Comparison of ENCODE assay signal across 1 cellular context in genomic region chr3:150414273-150414672, GRCh38.
TF ChIP-seq lines count a peak whose summit lies in the region.

No MANE protein-coding gene starts in this region.

TF ChIP-seq in K562, 482 proteins besides CTCF, POLR2A, EP300 and RAD21 (continued from another document and continues in another):
- TF ChIP-seq NR1H2 (CRISPR knock-in tag; IDR thresholded peaks at IDR 0.05): no peak
- TF ChIP-seq MTA3 (IDR thresholded peaks at IDR 0.05; ENCODE audit: borderline replicate concordance): no peak
- no peak for TF ChIP-seq STAG1 (CRISPR knock-in tag; IDR thresholded peaks at IDR 0.05; ENCODE audit: borderline replicate concordance)
- TF ChIP-seq SNIP1 (IDR thresholded peaks at IDR 0.05; ENCODE audit: low read depth): no peak
- no peak for TF ChIP-seq MGA (IDR thresholded peaks at IDR 0.05)
- TF ChIP-seq, protein P1, sequence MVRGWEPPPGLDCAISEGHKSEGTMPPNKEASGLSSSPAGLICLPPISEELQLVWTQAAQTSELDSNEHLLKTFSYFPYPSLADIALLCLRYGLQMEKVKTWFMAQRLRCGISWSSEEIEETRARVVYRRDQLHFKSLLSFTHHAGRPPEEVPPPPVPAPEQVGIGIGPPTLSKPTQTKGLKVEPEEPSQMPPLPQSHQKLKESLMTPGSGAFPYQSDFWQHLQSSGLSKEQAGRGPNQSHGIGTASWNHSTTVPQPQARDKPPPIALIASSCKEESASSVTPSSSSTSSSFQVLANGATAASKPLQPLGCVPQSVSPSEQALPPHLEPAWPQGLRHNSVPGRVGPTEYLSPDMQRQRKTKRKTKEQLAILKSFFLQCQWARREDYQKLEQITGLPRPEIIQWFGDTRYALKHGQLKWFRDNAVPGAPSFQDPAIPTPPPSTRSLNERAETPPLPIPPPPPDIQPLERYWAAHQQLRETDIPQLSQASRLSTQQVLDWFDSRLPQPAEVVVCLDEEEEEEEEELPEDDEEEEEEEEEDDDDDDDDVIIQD (CRISPR knock-in tag; IDR thresholded peaks at IDR 0.05): no peak
- TF ChIP-seq MYBL2 (IDR thresholded peaks at IDR 0.05; ENCODE audit: low read depth): peak; percentile 19; the same call in 1 of the 2 replicates
- TF ChIP-seq MYBL2 (CRISPR knock-in tag; IDR thresholded peaks at IDR 0.05; ENCODE audit: borderline replicate concordance): no peak
- no peak for TF ChIP-seq ETV1 (tag; conservative IDR thresholded peaks at IDR 0.05; ENCODE audit: low read depth)
- TF ChIP-seq JUND (IDR thresholded peaks at IDR 0.05; ENCODE audit: borderline replicate concordance, low read depth, low read length): peak; percentile 26; the same call in 1 of the 2 replicates
- TF ChIP-seq JUND (tag; IDR thresholded peaks at IDR 0.05; ENCODE audit: borderline replicate concordance, low read depth, low read length): peak; percentile 44; the same call in 1 of the 3 replicates
- TF ChIP-seq, protein P2, sequence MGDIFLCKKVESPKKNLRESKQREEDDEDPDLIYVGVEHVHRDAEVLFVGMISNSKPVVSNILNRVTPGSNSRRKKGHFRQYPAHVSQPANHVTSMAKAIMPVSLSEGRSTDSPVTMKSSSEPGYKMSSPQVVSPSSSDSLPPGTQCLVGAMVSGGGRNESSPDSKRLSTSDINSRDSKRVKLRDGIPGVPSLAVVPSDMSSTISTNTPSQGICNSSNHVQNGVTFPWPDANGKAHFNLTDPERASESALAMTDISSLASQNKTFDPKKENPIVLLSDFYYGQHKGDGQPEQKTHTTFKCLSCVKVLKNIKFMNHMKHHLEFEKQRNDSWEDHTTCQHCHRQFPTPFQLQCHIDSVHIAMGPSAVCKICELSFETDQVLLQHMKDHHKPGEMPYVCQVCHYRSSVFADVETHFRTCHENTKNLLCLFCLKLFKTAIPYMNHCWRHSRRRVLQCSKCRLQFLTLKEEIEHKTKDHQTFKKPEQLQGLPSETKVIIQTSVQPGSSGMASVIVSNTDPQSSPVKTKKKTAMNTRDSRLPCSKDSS (IDR thresholded peaks at IDR 0.05; ENCODE audit: low read depth, partially characterized antibody): no peak
- TF ChIP-seq ZNF217 (CRISPR knock-in tag; IDR thresholded peaks at IDR 0.05): no peak
- TF ChIP-seq ZNF445 (CRISPR knock-in tag; IDR thresholded peaks at IDR 0.05; ENCODE audit: low read depth): no peak
- no peak for TF ChIP-seq NCOR1 (IDR thresholded peaks at IDR 0.05)
- TF ChIP-seq, protein P3, sequence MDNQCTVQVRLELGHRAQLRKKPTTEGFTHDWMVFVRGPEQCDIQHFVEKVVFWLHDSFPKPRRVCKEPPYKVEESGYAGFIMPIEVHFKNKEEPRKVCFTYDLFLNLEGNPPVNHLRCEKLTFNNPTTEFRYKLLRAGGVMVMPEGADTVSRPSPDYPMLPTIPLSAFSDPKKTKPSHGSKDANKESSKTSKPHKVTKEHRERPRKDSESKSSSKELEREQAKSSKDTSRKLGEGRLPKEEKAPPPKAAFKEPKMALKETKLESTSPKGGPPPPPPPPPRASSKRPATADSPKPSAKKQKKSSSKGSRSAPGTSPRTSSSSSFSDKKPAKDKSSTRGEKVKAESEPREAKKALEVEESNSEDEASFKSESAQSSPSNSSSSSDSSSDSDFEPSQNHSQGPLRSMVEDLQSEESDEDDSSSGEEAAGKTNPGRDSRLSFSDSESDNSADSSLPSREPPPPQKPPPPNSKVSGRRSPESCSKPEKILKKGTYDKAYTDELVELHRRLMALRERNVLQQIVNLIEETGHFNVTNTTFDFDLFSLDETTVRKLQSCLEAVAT (IDR thresholded peaks at IDR 0.05): peak; percentile 34 to 76; a peak in 2 of 4 replicates
- peak; percentile 21 for TF ChIP-seq MEIS2 (IDR thresholded peaks at IDR 0.05; ENCODE audit: partially characterized antibody)
- no peak for TF ChIP-seq GTF2E2 (tag; IDR thresholded peaks at IDR 0.05)
- no peak for TF ChIP-seq USF1 (CRISPR knock-in tag; IDR thresholded peaks at IDR 0.05)
- no peak for TF ChIP-seq SIRT6 (IDR thresholded peaks at IDR 0.05; ENCODE audit: low read depth, low read length)
- peak; percentile 55 for TF ChIP-seq RBFOX2 (IDR thresholded peaks at IDR 0.05; ENCODE audit: low read depth, low read length)
- TF ChIP-seq, protein P4, sequence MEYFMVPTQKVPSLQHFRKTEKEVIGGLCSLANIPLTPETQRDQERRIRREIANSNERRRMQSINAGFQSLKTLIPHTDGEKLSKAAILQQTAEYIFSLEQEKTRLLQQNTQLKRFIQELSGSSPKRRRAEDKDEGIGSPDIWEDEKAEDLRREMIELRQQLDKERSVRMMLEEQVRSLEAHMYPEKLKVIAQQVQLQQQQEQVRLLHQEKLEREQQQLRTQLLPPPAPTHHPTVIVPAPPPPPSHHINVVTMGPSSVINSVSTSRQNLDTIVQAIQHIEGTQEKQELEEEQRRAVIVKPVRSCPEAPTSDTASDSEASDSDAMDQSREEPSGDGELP (CRISPR knock-in tag; IDR thresholded peaks at IDR 0.05; ENCODE audit: borderline replicate concordance): no peak
- TF ChIP-seq CCNT2 (IDR thresholded peaks at IDR 0.05; ENCODE audit: borderline replicate concordance, extremely low read depth, insufficient read length, low read depth, low read length): no peak
- no peak for TF ChIP-seq BHLHE40 (IDR thresholded peaks at IDR 0.05; ENCODE audit: low read length)
- TF ChIP-seq, protein P5, sequence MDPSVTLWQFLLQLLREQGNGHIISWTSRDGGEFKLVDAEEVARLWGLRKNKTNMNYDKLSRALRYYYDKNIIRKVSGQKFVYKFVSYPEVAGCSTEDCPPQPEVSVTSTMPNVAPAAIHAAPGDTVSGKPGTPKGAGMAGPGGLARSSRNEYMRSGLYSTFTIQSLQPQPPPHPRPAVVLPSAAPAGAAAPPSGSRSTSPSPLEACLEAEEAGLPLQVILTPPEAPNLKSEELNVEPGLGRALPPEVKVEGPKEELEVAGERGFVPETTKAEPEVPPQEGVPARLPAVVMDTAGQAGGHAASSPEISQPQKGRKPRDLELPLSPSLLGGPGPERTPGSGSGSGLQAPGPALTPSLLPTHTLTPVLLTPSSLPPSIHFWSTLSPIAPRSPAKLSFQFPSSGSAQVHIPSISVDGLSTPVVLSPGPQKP (CRISPR knock-in tag; IDR thresholded peaks at IDR 0.05): no peak
- TF ChIP-seq RCOR1 (IDR thresholded peaks at IDR 0.05; ENCODE audit: borderline replicate concordance in 1 of 2, low read depth in 2 of 2, low read length in 2 of 2): 0 out of 4 replicates have a peak, but pooled peaks of 1 of the 2 experiments have one; percentile 26
- TF ChIP-seq, protein P6, sequence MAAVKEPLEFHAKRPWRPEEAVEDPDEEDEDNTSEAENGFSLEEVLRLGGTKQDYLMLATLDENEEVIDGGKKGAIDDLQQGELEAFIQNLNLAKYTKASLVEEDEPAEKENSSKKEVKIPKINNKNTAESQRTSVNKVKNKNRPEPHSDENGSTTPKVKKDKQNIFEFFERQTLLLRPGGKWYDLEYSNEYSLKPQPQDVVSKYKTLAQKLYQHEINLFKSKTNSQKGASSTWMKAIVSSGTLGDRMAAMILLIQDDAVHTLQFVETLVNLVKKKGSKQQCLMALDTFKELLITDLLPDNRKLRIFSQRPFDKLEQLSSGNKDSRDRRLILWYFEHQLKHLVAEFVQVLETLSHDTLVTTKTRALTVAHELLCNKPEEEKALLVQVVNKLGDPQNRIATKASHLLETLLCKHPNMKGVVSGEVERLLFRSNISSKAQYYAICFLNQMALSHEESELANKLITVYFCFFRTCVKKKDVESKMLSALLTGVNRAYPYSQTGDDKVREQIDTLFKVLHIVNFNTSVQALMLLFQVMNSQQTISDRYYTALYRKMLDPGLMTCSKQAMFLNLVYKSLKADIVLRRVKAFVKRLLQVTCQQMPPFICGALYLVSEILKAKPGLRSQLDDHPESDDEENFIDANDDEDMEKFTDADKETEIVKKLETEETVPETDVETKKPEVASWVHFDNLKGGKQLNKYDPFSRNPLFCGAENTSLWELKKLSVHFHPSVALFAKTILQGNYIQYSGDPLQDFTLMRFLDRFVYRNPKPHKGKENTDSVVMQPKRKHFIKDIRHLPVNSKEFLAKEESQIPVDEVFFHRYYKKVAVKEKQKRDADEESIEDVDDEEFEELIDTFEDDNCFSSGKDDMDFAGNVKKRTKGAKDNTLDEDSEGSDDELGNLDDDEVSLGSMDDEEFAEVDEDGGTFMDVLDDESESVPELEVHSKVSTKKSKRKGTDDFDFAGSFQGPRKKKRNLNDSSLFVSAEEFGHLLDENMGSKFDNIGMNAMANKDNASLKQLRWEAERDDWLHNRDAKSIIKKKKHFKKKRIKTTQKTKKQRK (IDR thresholded peaks at IDR 0.05; ENCODE audit: borderline replicate concordance, low read depth, low read length): no peak
- no peak for TF ChIP-seq ZNF584 (CRISPR knock-in tag; IDR thresholded peaks at IDR 0.05; ENCODE audit: low read depth)
- no peak for TF ChIP-seq YBX1 (IDR thresholded peaks at IDR 0.05)
- 0 out of 4 replicates have a peak, but pooled peaks of 1 of the 2 experiments have one; percentile 41 for TF ChIP-seq SIN3A (IDR thresholded peaks at IDR 0.05; ENCODE audit: borderline replicate concordance in 2 of 2, control insufficient read depth in 1 of 2, low read depth in 2 of 2, low read length in 2 of 2)
- TF ChIP-seq TEAD2 (tag; IDR thresholded peaks at IDR 0.05): peak; percentile 72; the same call in 1 of the 2 replicates
- TF ChIP-seq, protein P7, sequence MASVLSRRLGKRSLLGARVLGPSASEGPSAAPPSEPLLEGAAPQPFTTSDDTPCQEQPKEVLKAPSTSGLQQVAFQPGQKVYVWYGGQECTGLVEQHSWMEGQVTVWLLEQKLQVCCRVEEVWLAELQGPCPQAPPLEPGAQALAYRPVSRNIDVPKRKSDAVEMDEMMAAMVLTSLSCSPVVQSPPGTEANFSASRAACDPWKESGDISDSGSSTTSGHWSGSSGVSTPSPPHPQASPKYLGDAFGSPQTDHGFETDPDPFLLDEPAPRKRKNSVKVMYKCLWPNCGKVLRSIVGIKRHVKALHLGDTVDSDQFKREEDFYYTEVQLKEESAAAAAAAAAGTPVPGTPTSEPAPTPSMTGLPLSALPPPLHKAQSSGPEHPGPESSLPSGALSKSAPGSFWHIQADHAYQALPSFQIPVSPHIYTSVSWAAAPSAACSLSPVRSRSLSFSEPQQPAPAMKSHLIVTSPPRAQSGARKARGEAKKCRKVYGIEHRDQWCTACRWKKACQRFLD (CRISPR knock-in tag; IDR thresholded peaks at IDR 0.05): no peak
